In genomic region chr21:37009740-37010341, GRCh38 we compare ENCODE assay signal across 8 cellular contexts. TPM values are rescaled to one million over a fixed set of nuclear protein-coding genes. Genes with fewer than 3 reads are reported as not detected.
A peak's percentile ranks its signal among the peaks of the same experiment; 100 is the strongest.
DNase-seq lines count a peak whose midpoint lies in the region; ATAC-seq and TF ChIP-seq lines count a peak whose summit lies in the region.

No MANE protein-coding gene starts in this region.

- H3K36me3 ChIP-seq in heart left ventricle, result no peaks in the 10 kb centered on the region
- H3K36me3 ChIP-seq in psoas muscle (ENCODE audit: insufficient read depth in 1 of 2, low read depth in 1 of 2), result no peaks in the 10 kb centered on the region
- H3K36me3 ChIP-seq in urinary bladder (ENCODE audit: insufficient read depth), result no peaks in the 10 kb centered on the region

- DNase-seq in GM10266 (ENCODE audit: extremely low spot score) (peak; percentile 89), NCI-H128 (lab: John Stamatoyannopoulos, UW; ENCODE audit: unreplicated experiment) (peak; percentile 84), SW 1271 (lab: John Stamatoyannopoulos, UW) (peak; percentile 33 to 49), heart left ventricle (peak; percentile 77 to 92 (median 80)), psoas muscle (peak; percentile 84 to 91)
- DNase-seq in activated naive CD8-positive, alpha-beta T cell treated with anti-CD3 and anti-CD28 coated beads, Interleukin-2, amount 50 U/mL, for 16 hours (ENCODE audit: low read depth, low spot score), result peak; percentile 58

- TF ChIP-seq POLR2A in heart left ventricle (IDR thresholded peaks at IDR 0.05), result no peak

- TF ChIP-seq CTCF in GM10266 (IDR thresholded peaks at IDR 0.05; ENCODE audit: control insufficient read depth, insufficient read depth, low read depth, missing control alignments) (peak; percentile 94), heart left ventricle (IDR thresholded peaks at IDR 0.05) (peak; percentile 67 to 89 (median 82)), psoas muscle (IDR thresholded peaks at IDR 0.05) (peak; percentile 82)

- H3K4me3 ChIP-seq in heart left ventricle (peak overlapping the region in 7 of 12 donors; percentile 13 to 46 (median 21)), psoas muscle (peak overlapping the region; percentile 48), urinary bladder (ENCODE audit: low read depth, low read length) (peak overlapping the region; percentile 33)

- ATAC-seq in HG02642 (IDR thresholded peaks at IDR 0.05; ENCODE audit: poor library complexity, unreplicated experiment) (peak; percentile 92), heart left ventricle (peak; percentile 85 to 99 (median 95)), psoas muscle (peak; percentile 94 to 98 (median 96))

- H3K27me3 ChIP-seq in heart left ventricle, result peaks cover 14 to 90% (median 44%) of the 10 kb centered on the region in 9 donors
- H3K27me3 ChIP-seq in psoas muscle (ENCODE audit: insufficient read depth in 3 of 3, low read length in 2 of 3), result peaks cover 0 to 40% (median 20%) of the 10 kb centered on the region in 3 donors

- no peaks in the 10 kb centered on the region for H3K9me3 ChIP-seq in heart left ventricle
- no peaks in the 10 kb centered on the region for H3K9me3 ChIP-seq in psoas muscle

- intact Hi-C loops in heart left ventricle (cut with DNase I) (loop anchor here in 2 of 10 donors (2.0 to 10.0 kb wide), 3 partner anchors 29 to 505 kb away; no protein-coding TSS in a partner anchor), psoas muscle (cut with DNase I) (no loop called here)

- H3K4me1 ChIP-seq in heart left ventricle, result peaks cover 0 to 19% (median 10%) of the 10 kb centered on the region in 12 donors
- H3K4me1 ChIP-seq in psoas muscle, result no peaks in the 10 kb centered on the region
- no peaks in the 10 kb centered on the region for H3K4me1 ChIP-seq in urinary bladder (ENCODE audit: insufficient read depth)

- H3K27ac ChIP-seq in heart left ventricle (no peak overlapping the region), psoas muscle (no peak overlapping the region), urinary bladder (ENCODE audit: low read depth) (no peak overlapping the region)

- 11 to 16% (median 12%) methylated on average over 29 to 30 of the region's 30 CpGs for WGBS in heart left ventricle, 4 donors
- 14 to 16% (median 16%) methylated on average over 30 of the region's 30 CpGs for WGBS in psoas muscle, 3 donors
- WGBS in urinary bladder, result 16% methylated on average over 30 of the region's 30 CpGs

RNA-seq across cellular contexts. Expression of gene RIPPLY3, which starts 3.3 kb away (rescaled TPM):
- total RNA-seq in heart left ventricle (not detected), psoas muscle (not detected), urinary bladder (not detected)
- polyA plus RNA-seq in heart left ventricle (not detected), psoas muscle (not detected), urinary bladder (0.48 TPM)

RNA-seq across cellular contexts. Expression of gene HLCS, which starts 43.4 kb away (rescaled TPM):
- total RNA-seq in heart left ventricle (10 to 100 TPM in 2 of 9 donors, 1 to 10 TPM in 7; 5.3 to 15.2 (median 7.1) TPM), psoas muscle (10 to 100 TPM in 3 of 4 donors, 1 to 10 TPM in 1; 8.1 to 13.5 (median 11.6) TPM), urinary bladder (22.9 TPM)
- polyA plus RNA-seq in heart left ventricle (1 to 10 TPM; 1.8 to 4.9 TPM), psoas muscle (1 to 10 TPM; 3.6 to 5.1 (median 3.7) TPM), urinary bladder (8.6 TPM)
